Comparison of ENCODE assay signal across 19 cellular contexts in the genomic region with DNA sequence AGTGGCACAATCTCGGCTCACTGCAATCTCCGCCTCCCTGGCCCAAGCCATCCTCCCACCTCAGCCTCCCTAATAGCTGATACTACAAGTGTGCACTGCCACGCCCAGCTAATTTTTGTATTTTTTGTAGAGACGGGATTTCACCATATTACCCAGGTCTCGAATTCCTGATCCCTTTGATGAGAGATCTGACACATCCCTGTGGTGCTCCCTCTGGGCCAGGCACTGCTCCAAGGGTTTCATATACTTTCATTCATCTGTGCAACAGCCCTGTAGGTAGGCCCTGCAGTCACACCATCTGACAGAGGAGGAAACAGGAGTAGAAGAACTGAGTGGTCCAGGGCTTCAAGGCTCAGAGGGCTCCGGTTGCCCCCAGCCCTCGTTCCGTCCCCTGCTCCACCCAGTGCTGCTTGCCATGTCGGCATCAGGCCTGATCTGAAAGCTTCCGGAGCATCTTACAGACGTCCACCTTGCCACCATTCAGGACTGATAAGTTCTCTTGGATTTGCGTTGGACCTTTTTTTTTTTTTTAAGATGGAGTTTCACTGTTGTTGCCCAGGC. TPM values are rescaled to one million over a fixed set of nuclear protein-coding genes. Genes with fewer than 3 reads are reported as not detected.
A peak's percentile ranks its signal among the peaks of the same experiment; 100 is the strongest.
DNase-seq lines count a peak whose midpoint lies in the region; ATAC-seq and TF ChIP-seq lines count a peak whose summit lies in the region.
"Had no signal": no experiment of that assay in that cellular context is flagged by ENCODE, and none has a peak within 500 bp of the region (broad histone marks: within the 10 kb centered on the region; RNA-seq: fewer than 3 reads in every experiment).

No MANE protein-coding gene starts in this region.

- H3K36me3 ChIP-seq in RWPE2 (ENCODE audit: low read depth), result peaks cover 82% of the 10 kb centered on the region
- H3K36me3 ChIP-seq in testis (ENCODE audit: low read depth, missing control alignments), result no peaks in the 10 kb centered on the region
- H3K36me3 ChIP-seq in upper lobe of left lung, result peaks cover 9 to 59% (median 39%) of the 10 kb centered on the region in 4 donors

- TF ChIP-seq EP300 in upper lobe of left lung (IDR thresholded peaks at IDR 0.05), result no peak

- TF ChIP-seq POLR2A in testis (IDR thresholded peaks at IDR 0.05) (no peak), upper lobe of left lung (IDR thresholded peaks at IDR 0.05) (no peak)

- H3K9me3 ChIP-seq in RWPE2 (ENCODE audit: severe bottlenecking) (peaks cover 10% of the 10 kb centered on the region), testis (no peaks in the 10 kb centered on the region), upper lobe of left lung (peaks cover 0 to 9% (median 7%) of the 10 kb centered on the region in 4 donors)
- H3K9me3 ChIP-seq: neutrophil had no signal

- WGBS in testis, 2 donors, result 69 to 85% methylated on average over 11 to 12 of the region's 12 CpGs
- WGBS in upper lobe of left lung, 2 donors, result 83 to 86% methylated on average over 11 to 12 of the region's 12 CpGs

- peaks cover 4% of the 10 kb centered on the region for H3K9me3 Mint-ChIP-seq in activated naive CD8-positive, alpha-beta T cell treated with anti-CD3 and anti-CD28 coated beads, Interleukin-2, amount 10 ng/mL, durations not matched to agents 7 days and 5 days
- peaks cover 12% of the 10 kb centered on the region for H3K9me3 Mint-ChIP-seq in activated naive CD8-positive, alpha-beta T cell treated with anti-CD3 and anti-CD28 coated beads for 36 hours
- peaks cover 0 to 18% (median 3%) of the 10 kb centered on the region in 9 donors for H3K9me3 Mint-ChIP-seq in naive thymus-derived CD8-positive, alpha-beta T cell

- DNase-seq in activated naive CD8-positive, alpha-beta T cell treated with anti-CD3 and anti-CD28 coated beads, Interleukin-2, amount 10 ng/mL, durations not matched to agents 7 days and 5 days, result no peak
- DNase-seq in activated naive CD8-positive, alpha-beta T cell treated with anti-CD3 and anti-CD28 coated beads for 36 hours, result no peak
- DNase-seq in RWPE2 (ENCODE audit: low spot score), result peak; percentile 65
- DNase-seq in naive thymus-derived CD8-positive, alpha-beta T cell, result no peak
- peak; percentile 54 for DNase-seq in testis
- no peak for DNase-seq in upper lobe of left lung
- DNase-seq: activated CD4-positive, alpha-beta T cell treated with anti-CD3 and anti-CD28 coated beads, Interleukin-2, amount 50 U/mL, for 4 hours; cerebellar nuclear complex; effector CD4-positive, alpha-beta T cell; H7; Kasumi-1; mesendoderm; NCI-H1092 treated with DMSO at 0.1 percent for 48 hours; NCI-H2081 treated with DMSO at 0.1 percent for 48 hours had no signal

- peak overlapping the region; percentile 4 for H3K4me3 Mint-ChIP-seq in activated naive CD8-positive, alpha-beta T cell treated with anti-CD3 and anti-CD28 coated beads, Interleukin-2, amount 10 ng/mL, durations not matched to agents 7 days and 5 days
- no peak overlapping the region for H3K4me3 Mint-ChIP-seq in activated naive CD8-positive, alpha-beta T cell treated with anti-CD3 and anti-CD28 coated beads for 36 hours
- H3K4me3 Mint-ChIP-seq in naive thymus-derived CD8-positive, alpha-beta T cell, result peak overlapping the region in 9 of 10 donors; percentile 15 to 85 (median 67)

- H3K4me3 ChIP-seq in RWPE2 (ENCODE audit: severe bottlenecking), result no peak overlapping the region
- H3K4me3 ChIP-seq in testis, result no peak overlapping the region
- no peak overlapping the region for H3K4me3 ChIP-seq in upper lobe of left lung
- H3K4me3 ChIP-seq: esophagus muscularis mucosa, tibial artery had no signal

- H3K27ac ChIP-seq in RWPE2 (ENCODE audit: poor library complexity, severe bottlenecking) (no peak overlapping the region), testis (peak overlapping the region in 1 of 2 donors; percentile 70), upper lobe of left lung (no peak overlapping the region)
- H3K27ac ChIP-seq: esophagus muscularis mucosa, neutrophil, tibial artery had no signal

- no peak overlapping the region for H3K27ac Mint-ChIP-seq in activated naive CD8-positive, alpha-beta T cell treated with anti-CD3 and anti-CD28 coated beads, Interleukin-2, amount 10 ng/mL, durations not matched to agents 7 days and 5 days
- H3K27ac Mint-ChIP-seq in activated naive CD8-positive, alpha-beta T cell treated with anti-CD3 and anti-CD28 coated beads for 36 hours, result no peak overlapping the region
- peak overlapping the region in 7 of 10 donors; percentile 10 to 84 (median 29) for H3K27ac Mint-ChIP-seq in naive thymus-derived CD8-positive, alpha-beta T cell

- intact Hi-C loops in testis (cut with DNase I; ENCODE audit: low total_unique reads), result no loop called here

- peaks cover 62% of the 10 kb centered on the region for H3K36me3 Mint-ChIP-seq in activated naive CD8-positive, alpha-beta T cell treated with anti-CD3 and anti-CD28 coated beads, Interleukin-2, amount 10 ng/mL, durations not matched to agents 7 days and 5 days
- peaks cover 66% of the 10 kb centered on the region for H3K36me3 Mint-ChIP-seq in activated naive CD8-positive, alpha-beta T cell treated with anti-CD3 and anti-CD28 coated beads for 36 hours
- peaks cover 5 to 75% (median 42%) of the 10 kb centered on the region in 3 donors for H3K36me3 Mint-ChIP-seq in naive thymus-derived CD8-positive, alpha-beta T cell

- H3K27me3 Mint-ChIP-seq in activated naive CD8-positive, alpha-beta T cell treated with anti-CD3 and anti-CD28 coated beads, Interleukin-2, amount 10 ng/mL, durations not matched to agents 7 days and 5 days, result no peaks in the 10 kb centered on the region
- no peaks in the 10 kb centered on the region for H3K27me3 Mint-ChIP-seq in activated naive CD8-positive, alpha-beta T cell treated with anti-CD3 and anti-CD28 coated beads for 36 hours
- H3K27me3 Mint-ChIP-seq in naive thymus-derived CD8-positive, alpha-beta T cell, result no peaks in the 10 kb centered on the region

- H3K4me1 ChIP-seq in RWPE2 (ENCODE audit: insufficient read depth, poor library complexity, severe bottlenecking) (peaks cover 9% of the 10 kb centered on the region), testis (peaks cover 26% of the 10 kb centered on the region), upper lobe of left lung (peaks cover 21 to 29% (median 23%) of the 10 kb centered on the region in 4 donors)

- H3K27me3 ChIP-seq in RWPE2 (ENCODE audit: insufficient read depth, poor library complexity, severe bottlenecking) (no peaks in the 10 kb centered on the region), testis (no peaks in the 10 kb centered on the region), upper lobe of left lung (no peaks in the 10 kb centered on the region)
- H3K27me3 ChIP-seq: esophagus muscularis mucosa, neutrophil, tibial artery had no signal

- no peak for TF ChIP-seq CTCF in RWPE2 (IDR thresholded peaks at IDR 0.05; ENCODE audit: poor library complexity, severe bottlenecking)
- no peak for TF ChIP-seq CTCF in testis (IDR thresholded peaks at IDR 0.05)
- TF ChIP-seq CTCF in upper lobe of left lung (IDR thresholded peaks at IDR 0.05), result no peak

- POLR2A ChIA-PET in activated naive CD8-positive, alpha-beta T cell treated with anti-CD3 and anti-CD28 coated beads, Interleukin-2, amount 10 ng/mL, durations not matched to agents 7 days and 5 days (lab: Charles Lee), result interaction anchor here (0.6 to 1.2 kb wide), 2 partner anchors 17 to 30 kb away, joined by 4 to 6 read pairs; no protein-coding TSS in a partner anchor
- POLR2A ChIA-PET in naive thymus-derived CD8-positive, alpha-beta T cell (lab: Charles Lee), result interaction anchor here (0.5 to 7.1 kb wide), 3 partner anchors 26 to 849 kb away, joined by 3 to 162 read pairs (median 4); a partner anchor contains a TSS

- H3K4me1 Mint-ChIP-seq in activated naive CD8-positive, alpha-beta T cell treated with anti-CD3 and anti-CD28 coated beads, Interleukin-2, amount 10 ng/mL, durations not matched to agents 7 days and 5 days, result peaks cover 35% of the 10 kb centered on the region
- peaks cover 30% of the 10 kb centered on the region for H3K4me1 Mint-ChIP-seq in activated naive CD8-positive, alpha-beta T cell treated with anti-CD3 and anti-CD28 coated beads for 36 hours
- H3K4me1 Mint-ChIP-seq in naive thymus-derived CD8-positive, alpha-beta T cell, result peaks cover 29 to 64% (median 60%) of the 10 kb centered on the region in 4 donors

- no peak for ATAC-seq in activated naive CD8-positive, alpha-beta T cell treated with anti-CD3 and anti-CD28 coated beads, Interleukin-2, amount 10 ng/mL, durations not matched to agents 7 days and 5 days (ENCODE audit: low read depth)
- ATAC-seq in RWPE2 (ENCODE audit: low read depth) (no peak), GM18868 (IDR thresholded peaks at IDR 0.05; ENCODE audit: unreplicated experiment) (no peak), GM19463 (IDR thresholded peaks at IDR 0.05; ENCODE audit: unreplicated experiment) (no peak), upper lobe of left lung (ENCODE audit: low FRiP score in 2 of 2) (no peak)
- ATAC-seq in naive thymus-derived CD8-positive, alpha-beta T cell, result no peak

RNA-seq across cellular contexts. Expression of a gene that starts 3.3 kb away (rescaled TPM):
- 10 to 100 TPM; 43.0 to 44.5 TPM for total RNA-seq in activated naive CD8-positive, alpha-beta T cell treated with anti-CD3 and anti-CD28 coated beads, Interleukin-2, amount 10 ng/mL, durations not matched to agents 7 days and 5 days
- 10 to 100 TPM; 22.0 to 22.1 TPM for total RNA-seq in activated naive CD8-positive, alpha-beta T cell treated with anti-CD3 and anti-CD28 coated beads for 36 hours
- 10 to 100 TPM; 52.6 to 53.9 TPM for total RNA-seq in naive thymus-derived CD8-positive, alpha-beta T cell
- polyA plus RNA-seq in naive thymus-derived CD8-positive, alpha-beta T cell, result 10 to 100 TPM; 42.3 to 73.8 (median 47.1) TPM
- 10 to 100 TPM; 53.1 to 57.3 TPM for total RNA-seq in testis
- 43.1 TPM for polyA plus RNA-seq in testis (ENCODE audit: insufficient read depth, low read depth, low replicate concordance)
- total RNA-seq in upper lobe of left lung, result 10 to 100 TPM; 24.8 to 70.2 (median 36.8) TPM

RNA-seq across cellular contexts. Expression of a gene that starts 3.4 kb away (rescaled TPM):
- 10 to 100 TPM; 68.8 to 73.1 TPM for total RNA-seq in activated naive CD8-positive, alpha-beta T cell treated with anti-CD3 and anti-CD28 coated beads, Interleukin-2, amount 10 ng/mL, durations not matched to agents 7 days and 5 days
- total RNA-seq in activated naive CD8-positive, alpha-beta T cell treated with anti-CD3 and anti-CD28 coated beads for 36 hours, result 10 to 100 TPM; 49.5 to 50.1 TPM
- total RNA-seq in naive thymus-derived CD8-positive, alpha-beta T cell, result 100 to 1,000 TPM; 106 to 108 TPM
- polyA plus RNA-seq in naive thymus-derived CD8-positive, alpha-beta T cell, result 10 to 100 TPM; 60.1 to 92.1 (median 80.9) TPM
- 10 to 100 TPM; 55.4 to 55.6 TPM for total RNA-seq in testis
- 37.8 TPM for polyA plus RNA-seq in testis (ENCODE audit: insufficient read depth, low read depth, low replicate concordance)
- 10 to 100 TPM; 26.8 to 56.4 (median 46.3) TPM for total RNA-seq in upper lobe of left lung

RNA-seq across cellular contexts. Expression of a gene that starts 14.7 kb away (rescaled TPM):
- total RNA-seq in activated naive CD8-positive, alpha-beta T cell treated with anti-CD3 and anti-CD28 coated beads, Interleukin-2, amount 10 ng/mL, durations not matched to agents 7 days and 5 days, result not detected
- total RNA-seq in activated naive CD8-positive, alpha-beta T cell treated with anti-CD3 and anti-CD28 coated beads for 36 hours, result not detected
- total RNA-seq in naive thymus-derived CD8-positive, alpha-beta T cell, result 1 to 10 TPM in 1 of 2 experiments, under 1 TPM in 1; 0.96 to 1.1 TPM
- polyA plus RNA-seq in naive thymus-derived CD8-positive, alpha-beta T cell, result under 1 TPM in 2 of 3 donors, not detected in 1; 0.22 to 0.84 TPM
- 10 to 100 TPM; 26.2 to 30.5 TPM for total RNA-seq in testis
- polyA plus RNA-seq in testis (ENCODE audit: insufficient read depth, low read depth, low replicate concordance), result 3.0 TPM
- 10 to 100 TPM; 13.8 to 34.8 (median 16.9) TPM for total RNA-seq in upper lobe of left lung
- total RNA-seq: H7 had no signal

RNA-seq across cellular contexts. Expression of a gene that starts 25.3 kb away (rescaled TPM):
- total RNA-seq in activated naive CD8-positive, alpha-beta T cell treated with anti-CD3 and anti-CD28 coated beads, Interleukin-2, amount 10 ng/mL, durations not matched to agents 7 days and 5 days, result 100 to 1,000 TPM; 144 to 159 TPM
- total RNA-seq in activated naive CD8-positive, alpha-beta T cell treated with anti-CD3 and anti-CD28 coated beads for 36 hours, result 10 to 100 TPM in 1 of 2 experiments, 1 to 10 TPM in 1; 9.3 to 12.2 TPM
- total RNA-seq in naive thymus-derived CD8-positive, alpha-beta T cell, result 100 to 1,000 TPM in 1 of 2 experiments, 10 to 100 TPM in 1; 95.0 to 104 TPM
- 100 to 1,000 TPM; 255 to 292 (median 282) TPM for polyA plus RNA-seq in naive thymus-derived CD8-positive, alpha-beta T cell
- total RNA-seq in testis (10 to 100 TPM; 41.4 to 47.4 TPM), upper lobe of left lung (10 to 100 TPM; 12.4 to 51.3 (median 15.3) TPM)
- polyA plus RNA-seq in testis (ENCODE audit: insufficient read depth, low read depth, low replicate concordance), result 5.6 TPM

RNA-seq across cellular contexts. Expression of a gene that starts 28.4 kb away (rescaled TPM):
- total RNA-seq in activated naive CD8-positive, alpha-beta T cell treated with anti-CD3 and anti-CD28 coated beads, Interleukin-2, amount 10 ng/mL, durations not matched to agents 7 days and 5 days, result 100 to 1,000 TPM; 128 to 134 TPM
- total RNA-seq in activated naive CD8-positive, alpha-beta T cell treated with anti-CD3 and anti-CD28 coated beads for 36 hours, result 10 to 100 TPM; 25.7 to 29.3 TPM
- 100 to 1,000 TPM; 124 to 134 TPM for total RNA-seq in naive thymus-derived CD8-positive, alpha-beta T cell
- 1 to 10 TPM; 3.8 to 4.8 (median 4.7) TPM for polyA plus RNA-seq in naive thymus-derived CD8-positive, alpha-beta T cell
- total RNA-seq in testis (100 to 1,000 TPM; 123 to 141 TPM), upper lobe of left lung (100 to 1,000 TPM in 1 of 6 donors, 10 to 100 TPM in 5; 28.8 to 106 (median 71.9) TPM)
- 64.4 TPM for polyA plus RNA-seq in testis (ENCODE audit: insufficient read depth, low read depth, low replicate concordance)

Comparison
In these comparisons a context has a peak if more than half of its experiments do, and no peak if none do; other contexts are left out.
1. DNase-seq: peak in RWPE2 (single experiment) and testis (single experiment); none in activated naive CD8-positive, alpha-beta T cell treated with anti-CD3 and anti-CD28 coated beads, Interleukin-2, amount 10 ng/mL, durations not matched to agents 7 days and 5 days (single experiment), activated naive CD8-positive, alpha-beta T cell treated with anti-CD3 and anti-CD28 coated beads for 36 hours (single experiment), naive thymus-derived CD8-positive, alpha-beta T cell (0 of 10) and upper lobe of left lung (0 of 2).
2. H3K27ac Mint-ChIP-seq: peak in naive thymus-derived CD8-positive, alpha-beta T cell (7 of 10); none in activated naive CD8-positive, alpha-beta T cell treated with anti-CD3 and anti-CD28 coated beads, Interleukin-2, amount 10 ng/mL, durations not matched to agents 7 days and 5 days (single experiment) and activated naive CD8-positive, alpha-beta T cell treated with anti-CD3 and anti-CD28 coated beads for 36 hours (single experiment).
3. RNA of a gene that starts 14.7 kb away (total RNA-seq): 26.2 to 30.5 TPM in testis and 13.8 to 34.8 TPM in upper lobe of left lung; 0.96 to 1.1 TPM in naive thymus-derived CD8-positive, alpha-beta T cell, not detected in activated naive CD8-positive, alpha-beta T cell treated with anti-CD3 and anti-CD28 coated beads, Interleukin-2, amount 10 ng/mL, durations not matched to agents 7 days and 5 days and not detected in activated naive CD8-positive, alpha-beta T cell treated with anti-CD3 and anti-CD28 coated beads for 36 hours; every median in the first group is over 4 times any median in the second.